Comparison of ENCODE assay signal across 11 cellular contexts in genomic region chr1:11682287-11682771, GRCh38. TPM values are rescaled to one million over a fixed set of nuclear protein-coding genes. Genes with fewer than 3 reads are reported as not detected.
DNase-seq lines count a peak whose midpoint lies in the region; ATAC-seq and TF ChIP-seq lines count a peak whose summit lies in the region.
"Had no signal": no experiment of that assay in that cellular context is flagged by ENCODE, and none has a peak within 500 bp of the region (broad histone marks: within the 10 kb centered on the region; RNA-seq: fewer than 3 reads in every experiment).

No MANE protein-coding gene starts in this region.

- BruUV-seq in Panc1 (replicated peaks; lab: Mats Ljungman, UMichigan) = no TSS peak

- ATAC-seq in Panc1 = no peak

- DNase-seq in activated naive CD4-positive, alpha-beta T cell treated with anti-CD3 and anti-CD28 coated beads for 36 hours = no peak
- DNase-seq in activated naive CD4-positive, alpha-beta T cell (lab: John Stamatoyannopoulos, UW) = no peak
- DNase-seq in Panc1 (ENCODE audit: low read depth, low spot score) = no peak
- DNase-seq in iPS DF 4.7 (ENCODE audit: extremely low read depth, low spot score) = peak; percentile 94
- no peak for DNase-seq in GM19240 (ENCODE audit: insufficient read length, low spot score)
- DNase-seq in epidermal melanocyte (ENCODE audit: insufficient read length, low spot score) = no peak
- no peak for DNase-seq in DMS153 (lab: John Stamatoyannopoulos, UW)
- DNase-seq: AML-193; effector memory CD4-positive, alpha-beta T cell had no signal

- POLR2A ChIA-PET in Panc1 (lab: Charles Lee) = no interaction called here

- H3K27ac Mint-ChIP-seq in activated naive CD4-positive, alpha-beta T cell treated with anti-CD3 and anti-CD28 coated beads for 36 hours = no peak overlapping the region

- no peaks in the 10 kb centered on the region for H3K27me3 Mint-ChIP-seq in activated naive CD4-positive, alpha-beta T cell treated with anti-CD3 and anti-CD28 coated beads for 36 hours (ENCODE audit: low read depth)

- H3K4me3 Mint-ChIP-seq in activated naive CD4-positive, alpha-beta T cell treated with anti-CD3 and anti-CD28 coated beads for 36 hours = peak overlapping the region; percentile 51

- in situ Hi-C loops in Panc1 (cut with HindIII; ENCODE audit: low pct_unique_long_range_greater_than_20kb, low sequenced_read_pairs) = no loop called here

- H3K27me3 ChIP-seq in Panc1 (ENCODE audit: control insufficient read depth, insufficient read depth, low read length) (no peaks in the 10 kb centered on the region), skeletal muscle satellite cell (ENCODE audit: control insufficient read depth, insufficient read depth, low read length) (peaks cover 14% of the 10 kb centered on the region)

- no peaks in the 10 kb centered on the region for H3K9me3 ChIP-seq in Panc1 (ENCODE audit: control insufficient read depth, insufficient read depth, low read depth, low read length)
- H3K9me3 ChIP-seq in skeletal muscle satellite cell (replicated peaks; ENCODE audit: low read length) = no peaks in the 10 kb centered on the region

- H3K4me2 ChIP-seq in skeletal muscle satellite cell (ENCODE audit: low read length) = peak overlapping the region; percentile 80

- H3K9ac ChIP-seq in skeletal muscle satellite cell (ENCODE audit: low read depth, low read length) = peak overlapping the region; percentile 85

- no peak overlapping the region for H3K4me3 ChIP-seq in Panc1 (ENCODE audit: low read depth in 2 of 2, low read length in 2 of 2)
- H3K4me3 ChIP-seq in skeletal muscle satellite cell (ENCODE audit: low read length) = no peak overlapping the region

- H3K27ac ChIP-seq in Panc1 (ENCODE audit: low read length) = 0 out of 2 replicates have a peak overlapping the region, but pooled peaks have one; percentile 34

- no peaks in the 10 kb centered on the region for H3K9me3 Mint-ChIP-seq in activated naive CD4-positive, alpha-beta T cell treated with anti-CD3 and anti-CD28 coated beads for 36 hours

- TF ChIP-seq CTCF in Panc1 (IDR thresholded peaks at IDR 0.05) = no peak

- intact Hi-C loops in activated naive CD4-positive, alpha-beta T cell treated with anti-CD3 and anti-CD28 coated beads for 36 hours (cut with micrococcal nuclease) = loop anchor here (5.0 kb wide), 1 partner anchor 50 kb away; no protein-coding TSS in a partner anchor
- intact Hi-C loops in Panc1 (cut with micrococcal nuclease; ENCODE audit: unreplicated experiment) = no loop called here

- H3K36me3 Mint-ChIP-seq in activated naive CD4-positive, alpha-beta T cell treated with anti-CD3 and anti-CD28 coated beads for 36 hours (ENCODE audit: low read depth) = peaks cover 8% of the 10 kb centered on the region

- H3K4me1 ChIP-seq in Panc1 (ENCODE audit: control insufficient read depth, insufficient read depth, low read length) (peaks cover 7% of the 10 kb centered on the region), skeletal muscle satellite cell (ENCODE audit: control insufficient read depth, insufficient read depth, low read length) (peaks cover 18% of the 10 kb centered on the region)

- H3K4me1 Mint-ChIP-seq in activated naive CD4-positive, alpha-beta T cell treated with anti-CD3 and anti-CD28 coated beads for 36 hours (ENCODE audit: low read depth) = peaks cover 10% of the 10 kb centered on the region

- no peaks in the 10 kb centered on the region for H3K36me3 ChIP-seq in Panc1 (ENCODE audit: control insufficient read depth, insufficient read depth, low read length)
- no peaks in the 10 kb centered on the region for H3K36me3 ChIP-seq in skeletal muscle satellite cell (ENCODE audit: insufficient read depth, low read length)

- CTCF ChIA-PET in activated naive CD4-positive, alpha-beta T cell treated with anti-CD3 and anti-CD28 coated beads for 36 hours (lab: Charles Lee) = interaction anchor here (0.6 to 3.5 kb wide), 11 partner anchors 11 to 645 kb away, joined by 3 to 17 read pairs (median 3); partner anchors contain the start of genes CLCN6 and FBXO6
- CTCF ChIA-PET in Panc1 (lab: Charles Lee) = interaction anchor here (0.6 to 1.3 kb wide), 2 partner anchors 18 to 44 kb away, joined by 4 to 8 read pairs; partner anchors contain the start of gene FBXO6

RNA-seq across cellular contexts. Expression of gene MAD2L2, which starts 1.4 kb away (rescaled TPM):
- 10 to 100 TPM; 86.7 to 88.3 TPM for total RNA-seq in activated naive CD4-positive, alpha-beta T cell treated with anti-CD3 and anti-CD28 coated beads for 36 hours
- total RNA-seq in Panc1 (2021; ENCODE audit: unreplicated experiment) = 84.8 TPM
- polyA plus RNA-seq in Panc1 (2012; ENCODE audit: insufficient read length) = 115 TPM
- 35.0 and 40.2 TPM in 2 replicates for total RNA-seq in skeletal muscle satellite cell (2012; rRNA removed)

RNA-seq across cellular contexts. Expression of gene DRAXIN, which starts 9.2 kb away (rescaled TPM):
- total RNA-seq in activated naive CD4-positive, alpha-beta T cell treated with anti-CD3 and anti-CD28 coated beads for 36 hours = under 1 TPM; 0.26 to 0.30 TPM
- total RNA-seq in Panc1 (2021; ENCODE audit: unreplicated experiment) = 0.13 TPM
- polyA plus RNA-seq in Panc1 (2012; ENCODE audit: insufficient read length) = 0.11 TPM
- total RNA-seq in skeletal muscle satellite cell (2012; rRNA removed) = under 0.01 and 0.25 TPM in 2 replicates

RNA-seq across cellular contexts. Expression of gene FBXO6, which starts 18.3 kb away (rescaled TPM):
- total RNA-seq in activated naive CD4-positive, alpha-beta T cell treated with anti-CD3 and anti-CD28 coated beads for 36 hours = 10 to 100 TPM; 20.0 to 20.6 TPM
- total RNA-seq in Panc1 (2021; ENCODE audit: unreplicated experiment) = 37.5 TPM
- polyA plus RNA-seq in Panc1 (2012; ENCODE audit: insufficient read length) = 64.6 TPM
- 2.5 and 3.9 TPM in 2 replicates for total RNA-seq in skeletal muscle satellite cell (2012; rRNA removed)

RNA-seq across cellular contexts. Expression of gene FBXO44, which starts 27.7 kb away (rescaled TPM):
- total RNA-seq in activated naive CD4-positive, alpha-beta T cell treated with anti-CD3 and anti-CD28 coated beads for 36 hours = 10 to 100 TPM; 21.6 to 23.6 TPM
- total RNA-seq in Panc1 (2021; ENCODE audit: unreplicated experiment) = 70.8 TPM
- polyA plus RNA-seq in Panc1 (2012; ENCODE audit: insufficient read length) = 123 TPM
- 8.7 and 12.7 TPM in 2 replicates for total RNA-seq in skeletal muscle satellite cell (2012; rRNA removed)

RNA-seq across cellular contexts. Expression of gene FBXO2, which starts 28.1 kb away (rescaled TPM):
- total RNA-seq in activated naive CD4-positive, alpha-beta T cell treated with anti-CD3 and anti-CD28 coated beads for 36 hours = 1 to 10 TPM in 1 of 2 experiments, under 1 TPM in 1; 0.77 to 1.1 TPM
- total RNA-seq in Panc1 (2021; ENCODE audit: unreplicated experiment) = 131 TPM
- polyA plus RNA-seq in Panc1 (2012; ENCODE audit: insufficient read length) = 299 TPM
- 0.25 and 0.87 TPM in 2 replicates for total RNA-seq in skeletal muscle satellite cell (2012; rRNA removed)
- total RNA-seq: LHCN-M2 had no signal
